In the genomic region with DNA sequence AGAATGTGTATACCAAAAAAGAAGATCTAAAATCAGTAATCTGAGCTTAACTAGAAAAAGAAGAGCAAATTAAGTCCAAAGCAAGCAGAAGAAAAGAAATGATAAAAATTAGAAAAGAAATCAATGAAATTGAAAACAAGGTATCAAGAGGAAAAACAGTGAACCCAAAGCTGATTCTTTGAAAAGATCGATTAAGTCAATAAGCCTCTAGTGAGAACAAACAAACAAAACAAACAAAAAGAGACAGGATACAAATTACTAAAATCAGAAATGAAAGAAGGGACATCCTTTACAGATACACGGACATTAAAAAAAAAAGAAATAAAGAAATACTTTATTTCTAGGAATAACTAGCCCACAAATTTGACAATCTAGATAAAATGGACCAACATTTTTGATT, we compare ENCODE assay signal across 25 cellular contexts. TPM values are rescaled to one million over a fixed set of nuclear protein-coding genes. Genes with fewer than 3 reads are reported as not detected.
"Had no signal": no experiment of that assay in that cellular context is flagged by ENCODE, and none has a peak within 500 bp of the region (broad histone marks: within the 10 kb centered on the region; RNA-seq: fewer than 3 reads in every experiment).

No MANE protein-coding gene starts in this region.

- H3K27ac ChIP-seq: lower lobe of right lung, pancreas, prostate gland, sigmoid colon, spleen, suprapubic skin, thoracic aorta, tibial artery, uterus had no signal

- DNase-seq: hypothalamus; immature natural killer cell; left ventricle myocardium superior; lower lobe of right lung; mammary epithelial cell; mesenchymal stem cell; naive thymus-derived CD8-positive, alpha-beta T cell; nucleus accumbens; pancreas; posterior cingulate gyrus; retina; right cardiac atrium; sigmoid colon; small intestine; spleen; stimulated activated CD4-positive, alpha-beta T cell treated with anti-CD3 and anti-CD28 coated beads, Interleukin-4, amount 100 ng/mL, for 24 hours; stimulated activated naive CD4-positive, alpha-beta T cell; tibial artery; trophoblast cell; uterus had no signal

- H3K4me1 ChIP-seq: lower lobe of right lung, pancreas, prostate gland, sigmoid colon, spleen, suprapubic skin, tibial artery, uterus had no signal

- H3K9me3 ChIP-seq: lower lobe of right lung, pancreas, prostate gland, sigmoid colon, spleen, suprapubic skin, thoracic aorta, tibial artery, uterus had no signal

- H3K4me3 ChIP-seq: lower lobe of right lung, pancreas, prostate gland, sigmoid colon, spleen, suprapubic skin, thoracic aorta, tibial artery, uterus had no signal

- H3K36me3 ChIP-seq: lower lobe of right lung, pancreas, prostate gland, sigmoid colon, spleen, suprapubic skin, thoracic aorta, tibial artery, uterus had no signal

- H3K27me3 ChIP-seq: pancreas, sigmoid colon, suprapubic skin, tibial artery, uterus had no signal

- ATAC-seq: left ventricle myocardium superior; lower lobe of right lung; naive thymus-derived CD8-positive, alpha-beta T cell; pancreas; right cardiac atrium; stimulated activated effector memory CD8-positive, alpha-beta T cell treated with anti-CD3 and anti-CD28 coated beads, Interleukin-12 subunit alpha, Interleukin-12 subunit beta, amount 100 ng/mL, for 72 hours had no signal

RNA-seq across cellular contexts. Expression of a gene that starts 12.9 kb away (rescaled TPM):
- total RNA-seq: osteoblast had no signal
